ENCODE assay signal across 14 cellular contexts in genomic region chr5:67879619-67880357, GRCh38.
DNase-seq lines count a peak whose midpoint lies in the region; ATAC-seq and TF ChIP-seq lines count a peak whose summit lies in the region.
"Had no signal": no experiment of that assay in that cellular context is flagged by ENCODE, and none has a peak within 500 bp of the region (broad histone marks: within the 10 kb centered on the region; RNA-seq: fewer than 3 reads in every experiment).

No MANE protein-coding gene starts in this region.

- H3F3A ChIP-seq in smooth muscle cell (ENCODE audit: low read depth) = peaks cover 10% of the 10 kb centered on the region

- no peaks in the 10 kb centered on the region for H3K27me3 ChIP-seq in heart left ventricle
- no peaks in the 10 kb centered on the region for H3K27me3 ChIP-seq in smooth muscle cell (ENCODE audit: low read depth)

- no peak overlapping the region for H3K9ac ChIP-seq in smooth muscle cell (ENCODE audit: low read depth)
- H3K9ac ChIP-seq: parathyroid adenoma had no signal

- peak; percentile 88 for DNase-seq in HT-29 (ENCODE audit: low spot score)
- DNase-seq in astrocyte of the hippocampus (ENCODE audit: low read depth, low spot score) = peak; percentile 65
- no peak for DNase-seq in heart left ventricle
- no peak for DNase-seq in smooth muscle cell (lab: John Stamatoyannopoulos, UW; ENCODE audit: unreplicated experiment)
- no peak for DNase-seq in CD14-positive monocyte (ENCODE audit: low spot score)
- DNase-seq in hippocampal formation (lab: John Stamatoyannopoulos, UW) = no peak
- DNase-seq in activated CD4-positive, alpha-beta T cell treated with anti-CD3 and anti-CD28 coated beads for 36 hours = no peak
- DNase-seq: CD4-positive, CD25-positive, alpha-beta regulatory T cell; effector CD8-positive, alpha-beta T cell; NCI-H446 treated with DMSO at 0.1 percent for 48 hours; stimulated activated CD4-positive, alpha-beta T cell treated with anti-CD3 and anti-CD28 coated beads, Interleukin-4, amount 100 ng/mL, for 4 hours; stimulated activated naive CD4-positive, alpha-beta T cell treated with Interleukin-2 at 50 U/mL for 16 hours had no signal

- TF ChIP-seq CTCF in heart left ventricle (IDR thresholded peaks at IDR 0.05) = no peak
- TF ChIP-seq CTCF in smooth muscle cell (IDR thresholded peaks at IDR 0.05; ENCODE audit: borderline replicate concordance, insufficient read depth, poor library complexity, severe bottlenecking) = no peak
- no peak for TF ChIP-seq CTCF in CD14-positive monocyte (IDR thresholded peaks at IDR 0.05)

- H3K27ac Mint-ChIP-seq in CD14-positive monocyte = no peak overlapping the region
- no peak overlapping the region for H3K27ac Mint-ChIP-seq in activated CD4-positive, alpha-beta T cell treated with anti-CD3 and anti-CD28 coated beads for 36 hours
- H3K27ac Mint-ChIP-seq: CD4-positive, CD25-positive, alpha-beta regulatory T cell had no signal

- no peaks in the 10 kb centered on the region for H3K4me1 Mint-ChIP-seq in CD14-positive monocyte
- H3K4me1 Mint-ChIP-seq in activated CD4-positive, alpha-beta T cell treated with anti-CD3 and anti-CD28 coated beads for 36 hours = no peaks in the 10 kb centered on the region
- H3K4me1 Mint-ChIP-seq: CD4-positive, CD25-positive, alpha-beta regulatory T cell had no signal

- H4K20me1 ChIP-seq in smooth muscle cell (ENCODE audit: low read depth) = no peaks in the 10 kb centered on the region

- TF ChIP-seq POLR2A in heart left ventricle (IDR thresholded peaks at IDR 0.05) = no peak

- H3K36me3 ChIP-seq in heart left ventricle = no peaks in the 10 kb centered on the region
- no peaks in the 10 kb centered on the region for H3K36me3 ChIP-seq in smooth muscle cell (ENCODE audit: low read depth)

- no peaks in the 10 kb centered on the region for H3K27me3 Mint-ChIP-seq in CD14-positive monocyte (ENCODE audit: low read depth in 3 of 3)
- H3K27me3 Mint-ChIP-seq in activated CD4-positive, alpha-beta T cell treated with anti-CD3 and anti-CD28 coated beads for 36 hours = peaks cover 2% of the 10 kb centered on the region

- H3K4me2 ChIP-seq in smooth muscle cell = peak overlapping the region; percentile 26

- no peak overlapping the region for H3K4me3 ChIP-seq in heart left ventricle
- no peak overlapping the region for H3K4me3 ChIP-seq in smooth muscle cell

- POLR2A ChIA-PET in activated CD4-positive, alpha-beta T cell treated with anti-CD3 and anti-CD28 coated beads for 36 hours (lab: Charles Lee) = no interaction called here

- H3K9me3 ChIP-seq in heart left ventricle (no peaks in the 10 kb centered on the region), smooth muscle cell (replicated peaks; ENCODE audit: low read depth) (no peaks in the 10 kb centered on the region)

- intact Hi-C loops in heart left ventricle (cut with DNase I) (no loop called here), CD14-positive monocyte (cut with micrococcal nuclease) (no loop called here)
- intact Hi-C loops in activated CD4-positive, alpha-beta T cell treated with anti-CD3 and anti-CD28 coated beads for 36 hours (cut with DNase I, micrococcal nuclease) = no loop called here

- H3K27ac ChIP-seq in heart left ventricle (peak overlapping the region in 4 of 12 donors; percentile 27 to 58 (median 46)), smooth muscle cell (ENCODE audit: low read depth) (peak overlapping the region; percentile 18)
- H3K27ac ChIP-seq: parathyroid adenoma had no signal

- H3K9me3 Mint-ChIP-seq in CD14-positive monocyte = peaks cover 0 to 8% (median 4%) of the 10 kb centered on the region in 7 donors
- no peaks in the 10 kb centered on the region for H3K9me3 Mint-ChIP-seq in activated CD4-positive, alpha-beta T cell treated with anti-CD3 and anti-CD28 coated beads for 36 hours (ENCODE audit: low read depth)

- ATAC-seq in heart left ventricle (peak in 3 of 4 donors; percentile 18 to 78 (median 75)), HG02763 (IDR thresholded peaks at IDR 0.05; ENCODE audit: unreplicated experiment) (no peak)
- no peak for ATAC-seq in activated CD4-positive, alpha-beta T cell treated with anti-CD3 and anti-CD28 coated beads for 36 hours

- H3K4me1 ChIP-seq in heart left ventricle (peaks cover 0 to 5% (median 0%) of the 10 kb centered on the region in 12 donors), smooth muscle cell (ENCODE audit: low read depth) (no peaks in the 10 kb centered on the region)
- H3K4me1 ChIP-seq: parathyroid adenoma had no signal

- WGBS in heart left ventricle, 4 donors = 76 to 92% (median 90%) methylated on average over 4 of the region's 4 CpGs
- 48% methylated on average over 4 of the region's 4 CpGs for WGBS in smooth muscle cell (ENCODE audit: low lambda C conversion rate)

- CTCF ChIA-PET in activated CD4-positive, alpha-beta T cell treated with anti-CD3 and anti-CD28 coated beads for 36 hours (lab: Charles Lee) = no interaction called here

- H2AFZ ChIP-seq in smooth muscle cell (ENCODE audit: low read depth) = no peak overlapping the region
- H2AFZ ChIP-seq: parathyroid adenoma had no signal

- H3K36me3 Mint-ChIP-seq in CD14-positive monocyte = no peaks in the 10 kb centered on the region
- H3K36me3 Mint-ChIP-seq in activated CD4-positive, alpha-beta T cell treated with anti-CD3 and anti-CD28 coated beads for 36 hours (ENCODE audit: low read depth) = no peaks in the 10 kb centered on the region
- H3K36me3 Mint-ChIP-seq: CD4-positive, CD25-positive, alpha-beta regulatory T cell had no signal

- H3K79me2 ChIP-seq in smooth muscle cell (ENCODE audit: low read depth) = no peaks in the 10 kb centered on the region
- H3K79me2 ChIP-seq: parathyroid adenoma had no signal

- no peak overlapping the region for H3K4me3 Mint-ChIP-seq in CD14-positive monocyte
- no peak overlapping the region for H3K4me3 Mint-ChIP-seq in activated CD4-positive, alpha-beta T cell treated with anti-CD3 and anti-CD28 coated beads for 36 hours
- H3K4me3 Mint-ChIP-seq: CD4-positive, CD25-positive, alpha-beta regulatory T cell had no signal

Comparison
In these comparisons a context has a peak if more than half of its experiments do, and no peak if none do; other contexts are left out.
1. DNase-seq: peak in HT-29 (single experiment) and astrocyte of the hippocampus (single experiment); none in heart left ventricle (0 of 5), smooth muscle cell (single experiment), CD14-positive monocyte (single experiment), hippocampal formation (0 of 2) and activated CD4-positive, alpha-beta T cell treated with anti-CD3 and anti-CD28 coated beads for 36 hours (single experiment).
2. ATAC-seq: peak in heart left ventricle (3 of 4); none in HG02763 (single experiment) and activated CD4-positive, alpha-beta T cell treated with anti-CD3 and anti-CD28 coated beads for 36 hours (single experiment).